In the genomic region with DNA sequence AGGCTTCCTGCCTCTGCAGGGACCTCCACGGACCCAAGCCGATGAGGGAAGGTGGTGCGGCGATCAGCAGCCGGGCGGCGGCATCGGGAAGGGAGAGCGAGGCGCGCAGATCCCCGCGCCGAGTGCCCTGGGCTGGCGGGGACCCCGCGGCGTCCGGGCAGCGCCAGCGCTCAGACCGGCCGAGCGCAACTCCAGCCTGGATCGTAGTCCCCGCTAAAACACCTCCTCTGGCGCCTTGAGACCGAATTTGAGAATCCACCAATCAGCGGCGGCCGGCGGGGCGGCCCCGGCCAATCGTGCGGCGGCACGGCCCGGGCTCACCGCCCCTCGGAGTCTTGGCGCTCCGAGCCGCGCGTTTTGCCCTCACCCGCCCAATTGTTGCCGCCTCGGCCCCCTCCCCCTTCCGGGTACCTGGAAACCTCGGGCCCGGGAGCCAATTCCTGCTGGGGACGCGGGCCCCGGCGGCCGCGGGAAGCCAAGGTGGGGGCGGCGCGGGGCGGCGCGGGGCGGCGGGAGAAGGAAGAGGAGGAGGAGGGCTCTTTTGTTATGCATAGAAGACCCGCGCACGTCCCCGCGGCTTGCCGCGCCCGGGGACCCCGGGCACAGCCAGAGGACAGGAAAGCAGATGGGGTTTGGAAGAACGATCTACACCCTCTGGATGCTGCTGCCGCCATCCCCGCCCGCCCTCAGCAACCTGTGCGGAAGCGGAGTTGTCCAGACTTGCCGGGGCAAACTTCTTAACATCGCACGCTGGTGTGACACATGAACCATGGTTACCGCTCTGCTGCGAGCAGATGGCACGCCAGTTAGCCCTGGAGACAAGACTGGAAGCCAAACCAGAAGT, we compare ENCODE assay signal across 8 cellular contexts. TPM values are rescaled to one million over a fixed set of nuclear protein-coding genes. Genes with fewer than 3 reads are reported as not detected.
A peak's percentile ranks its signal among the peaks of the same experiment; 100 is the strongest.
DNase-seq lines count a peak whose midpoint lies in the region; ATAC-seq and TF ChIP-seq lines count a peak whose summit lies in the region.

A gene with protein sequence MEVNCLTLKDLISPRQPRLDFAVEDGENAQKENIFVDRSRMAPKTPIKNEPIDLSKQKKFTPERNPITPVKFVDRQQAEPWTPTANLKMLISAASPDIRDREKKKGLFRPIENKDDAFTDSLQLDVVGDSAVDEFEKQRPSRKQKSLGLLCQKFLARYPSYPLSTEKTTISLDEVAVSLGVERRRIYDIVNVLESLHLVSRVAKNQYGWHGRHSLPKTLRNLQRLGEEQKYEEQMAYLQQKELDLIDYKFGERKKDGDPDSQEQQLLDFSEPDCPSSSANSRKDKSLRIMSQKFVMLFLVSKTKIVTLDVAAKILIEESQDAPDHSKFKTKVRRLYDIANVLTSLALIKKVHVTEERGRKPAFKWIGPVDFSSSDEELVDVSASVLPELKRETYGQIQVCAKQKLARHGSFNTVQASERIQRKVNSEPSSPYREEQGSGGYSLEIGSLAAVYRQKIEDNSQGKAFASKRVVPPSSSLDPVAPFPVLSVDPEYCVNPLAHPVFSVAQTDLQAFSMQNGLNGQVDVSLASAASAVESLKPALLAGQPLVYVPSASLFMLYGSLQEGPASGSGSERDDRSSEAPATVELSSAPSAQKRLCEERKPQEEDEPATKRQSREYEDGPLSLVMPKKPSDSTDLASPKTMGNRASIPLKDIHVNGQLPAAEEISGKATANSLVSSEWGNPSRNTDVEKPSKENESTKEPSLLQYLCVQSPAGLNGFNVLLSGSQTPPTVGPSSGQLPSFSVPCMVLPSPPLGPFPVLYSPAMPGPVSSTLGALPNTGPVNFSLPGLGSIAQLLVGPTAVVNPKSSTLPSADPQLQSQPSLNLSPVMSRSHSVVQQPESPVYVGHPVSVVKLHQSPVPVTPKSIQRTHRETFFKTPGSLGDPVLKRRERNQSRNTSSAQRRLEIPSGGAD (minus strand): TSS at position 209 of the 844 bp plus-strand sequence. CDS start 934 bp downstream, outside the sequence.

- DNase-seq in GM12865 (ENCODE audit: low read depth): peak; percentile 94
- DNase-seq in NCI-H1105 (lab: John Stamatoyannopoulos, UW): peak; percentile 94
- peak; percentile 31 for DNase-seq in SKM-1 (lab: John Stamatoyannopoulos, UW; ENCODE audit: unreplicated experiment)
- DNase-seq in Right ventricle myocardium superior: peak; percentile 90
- DNase-seq in tibial nerve (ENCODE audit: low spot score in 2 of 2): peak; percentile 52 to 66

- no peak within 1 kb of the TSS for H3K9ac ChIP-seq in parathyroid adenoma

- TF ChIP-seq EP300 in tibial nerve (IDR thresholded peaks at IDR 0.05): no peak

- WGBS in tibial nerve, 2 donors: 0% methylated on average over 24 to 35 of the region's 87 CpGs

- no peaks in the 10 kb centered on the region for H3K36me3 Mint-ChIP-seq in activated naive CD8-positive, alpha-beta T cell

- H3K4me3 ChIP-seq in GM12865 (ENCODE audit: low read depth, low read length) (peak within 1 kb of the TSS; percentile 99), parathyroid adenoma (ENCODE audit: low read depth, low read length) (peak within 1 kb of the TSS; percentile 68), tibial nerve (peak within 1 kb of the TSS; percentile 54 to 70 (median 61))

- H3K4me2 ChIP-seq in parathyroid adenoma (ENCODE audit: low read length): peak within 1 kb of the TSS; percentile 93

- peak within 1 kb of the TSS; percentile 89 for H2AFZ ChIP-seq in parathyroid adenoma

- TF ChIP-seq CTCF in GM12865 (IDR thresholded peaks at IDR 0.05; ENCODE audit: insufficient read depth, low read depth, low read length, missing control alignments) (no peak), parathyroid adenoma (IDR thresholded peaks at IDR 0.05) (no peak), tibial nerve (IDR thresholded peaks at IDR 0.05) (no peak)

- ATAC-seq in HG02678 (IDR thresholded peaks at IDR 0.05; ENCODE audit: unreplicated experiment): peak; percentile 68
- ATAC-seq in Right ventricle myocardium superior (ENCODE audit: poor library complexity): peak; percentile 100

- intact Hi-C loops in Right ventricle myocardium superior (cut with DNase I): no loop called here

- H3K27ac Mint-ChIP-seq in activated naive CD8-positive, alpha-beta T cell: no peak within 1 kb of the TSS

- no peaks in the 10 kb centered on the region for H3K4me1 ChIP-seq in parathyroid adenoma
- H3K4me1 ChIP-seq in tibial nerve: peaks cover 0 to 11% (median 4%) of the 10 kb centered on the region in 4 donors

- no peaks in the 10 kb centered on the region for H3K9me3 Mint-ChIP-seq in activated naive CD8-positive, alpha-beta T cell (ENCODE audit: low read depth)

- H3K27ac ChIP-seq in parathyroid adenoma: no peak within 1 kb of the TSS
- peak within 1 kb of the TSS in 2 of 4 donors; percentile 23 to 62 for H3K27ac ChIP-seq in tibial nerve

- H3K27me3 Mint-ChIP-seq in activated naive CD8-positive, alpha-beta T cell: peaks cover 38% of the 10 kb centered on the region

- peaks cover 10% of the 10 kb centered on the region for H3K4me1 Mint-ChIP-seq in activated naive CD8-positive, alpha-beta T cell (ENCODE audit: low read depth)

- H3K79me2 ChIP-seq in parathyroid adenoma: no peaks in the 10 kb centered on the region

- H3K9me3 ChIP-seq in parathyroid adenoma (ENCODE audit: control insufficient read depth, low read length) (no peaks in the 10 kb centered on the region), tibial nerve (no peaks in the 10 kb centered on the region)

- H3K27me3 ChIP-seq in parathyroid adenoma (ENCODE audit: control insufficient read depth, insufficient read depth, low read length) (no peaks in the 10 kb centered on the region), tibial nerve (peaks cover 0 to 12% of the 10 kb centered on the region in 2 donors)

- no peaks in the 10 kb centered on the region for H3K36me3 ChIP-seq in parathyroid adenoma (ENCODE audit: control insufficient read depth, insufficient read depth, low read length)
- H3K36me3 ChIP-seq in tibial nerve: no peaks in the 10 kb centered on the region

- no peak for TF ChIP-seq POLR2A in tibial nerve (IDR thresholded peaks at IDR 0.05)

- H3K4me3 Mint-ChIP-seq in activated naive CD8-positive, alpha-beta T cell: peak within 1 kb of the TSS; percentile 86

RNA-seq across cellular contexts. Expression of the gene that starts here (rescaled TPM):
- total RNA-seq in Right ventricle myocardium superior (0.08 TPM), tibial nerve (under 1 TPM in 2 of 4 donors, not detected in 2; under 0.01 to 0.39 TPM)

Comparison
In these comparisons a context has a peak if more than half of its experiments do, and no peak if none do; other contexts are left out.
1. Peak in DNase-seq and ATAC-seq in Right ventricle myocardium superior; RNA of the gene not detected or under 1 TPM.
2. Peak in DNase-seq and H3K4me3 ChIP-seq in tibial nerve; RNA of the gene not detected or under 1 TPM.
3. DNase-seq: peak in every context shown above with its lines; median percentile 94 in GM12865; 94 in NCI-H1105; 90 in Right ventricle myocardium superior; 59 in tibial nerve; 31 in SKM-1.